In the genomic region with DNA sequence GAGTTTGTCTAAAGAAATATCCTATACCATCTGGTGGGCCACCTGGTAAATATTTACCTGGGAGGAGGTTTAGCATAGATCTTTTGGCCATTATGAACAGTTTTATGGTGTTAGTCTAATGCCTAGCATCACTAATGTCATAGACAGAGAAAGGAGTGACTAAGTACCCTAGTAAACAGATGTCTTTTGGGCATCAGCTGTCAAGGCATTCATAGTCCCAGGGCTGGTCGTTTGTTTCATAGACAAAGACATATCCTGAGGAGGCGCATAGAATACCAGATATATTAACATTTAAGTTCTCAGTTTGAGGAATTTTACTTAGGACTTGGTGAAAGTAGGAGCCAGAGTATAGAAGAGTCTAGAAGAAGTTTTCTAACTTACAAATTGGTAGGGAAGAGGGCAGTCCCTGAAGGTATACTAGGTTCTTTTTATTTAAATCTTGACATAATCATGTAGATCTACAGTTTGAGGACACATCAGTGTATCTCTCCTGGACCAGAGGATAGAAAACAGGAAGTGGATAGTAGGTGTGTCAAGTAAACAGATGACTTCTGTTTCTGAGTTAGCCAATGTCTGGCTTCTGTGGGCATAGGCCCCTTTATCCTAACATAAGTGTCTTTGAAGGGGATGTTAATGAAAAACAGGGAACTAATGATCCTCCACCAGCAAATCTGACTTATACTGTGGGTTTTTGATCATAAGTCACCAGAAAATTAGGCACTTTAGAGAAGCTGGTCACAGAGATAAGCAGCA, we compare ENCODE assay signal across 25 cellular contexts.
DNase-seq lines count a peak whose midpoint lies in the region; ATAC-seq and TF ChIP-seq lines count a peak whose summit lies in the region.
"Had no signal": no experiment of that assay in that cellular context is flagged by ENCODE, and none has a peak within 500 bp of the region (broad histone marks: within the 10 kb centered on the region; RNA-seq: fewer than 3 reads in every experiment).

No MANE protein-coding gene starts in this region.

- WGBS in gastroesophageal sphincter (ENCODE audit: low coverage in 1 of 2), 2 donors, result 60 to 71% methylated on average over 2 of the region's 2 CpGs

- no peak overlapping the region for H3K27ac ChIP-seq in gastroesophageal sphincter
- H3K27ac ChIP-seq: brain microvascular endothelial cell, C4-2B, colonic mucosa, pancreas, PC-9, right lobe of liver had no signal

- H3K4me1 Mint-ChIP-seq in stimulated activated naive B cell treated with anti-CD40 and anti-IgM and Interleukin-4, amounts not matched to agents 10 μg/mL and 1 μg/mL and 100 μg/mL, for 72 hours, result peaks cover 1 to 5% of the 10 kb centered on the region in 2 donors
- H3K4me1 Mint-ChIP-seq in activated naive CD8-positive, alpha-beta T cell treated with anti-CD3 and anti-CD28 coated beads for 36 hours, result no peaks in the 10 kb centered on the region

- no peak for TF ChIP-seq POLR2A in gastroesophageal sphincter (IDR thresholded peaks at IDR 0.05)

- no peak for TF ChIP-seq CTCF in gastroesophageal sphincter (IDR thresholded peaks at IDR 0.05)

- no peaks in the 10 kb centered on the region for H3K36me3 ChIP-seq in gastroesophageal sphincter
- H3K36me3 ChIP-seq: brain microvascular endothelial cell, colonic mucosa, pancreas, right lobe of liver had no signal

- peak; percentile 45 to 50 for ATAC-seq in stimulated activated naive B cell treated with anti-CD40 and anti-IgM and Interleukin-4, amounts not matched to agents 10 μg/mL and 1 μg/mL and 100 μg/mL, for 72 hours (replicated peaks)
- ATAC-seq in gastroesophageal sphincter, result no peak
- ATAC-seq: HepG2; pancreas; right lobe of liver; stimulated activated memory B cell treated with anti-CD40 and anti-IgM and Interleukin-4, amounts not matched to agents 10 μg/mL and 1 μg/mL and 100 μg/mL, for 72 hours had no signal

- H3K4me3 Mint-ChIP-seq in stimulated activated naive B cell treated with anti-CD40 and anti-IgM and Interleukin-4, amounts not matched to agents 10 μg/mL and 1 μg/mL and 100 μg/mL, for 72 hours, result no peak overlapping the region
- no peak overlapping the region for H3K4me3 Mint-ChIP-seq in activated naive CD8-positive, alpha-beta T cell treated with anti-CD3 and anti-CD28 coated beads for 36 hours
- H3K4me3 Mint-ChIP-seq: activated CD4-positive, alpha-beta T cell treated with anti-CD3 and anti-CD28 coated beads, Interleukin-2, amount 10 ng/mL, durations not matched to agents 7 days and 5 days; natural killer cell; stimulated activated memory B cell treated with anti-CD40 and anti-IgM and Interleukin-4, amounts not matched to agents 10 μg/mL and 1 μg/mL and 100 μg/mL, for 72 hours had no signal

- no peak for TF ChIP-seq EP300 in gastroesophageal sphincter (IDR thresholded peaks at IDR 0.05)

- H3K27ac Mint-ChIP-seq in stimulated activated naive B cell treated with anti-CD40 and anti-IgM and Interleukin-4, amounts not matched to agents 10 μg/mL and 1 μg/mL and 100 μg/mL, for 72 hours, result no peak overlapping the region
- H3K27ac Mint-ChIP-seq in activated naive CD8-positive, alpha-beta T cell treated with anti-CD3 and anti-CD28 coated beads for 36 hours, result no peak overlapping the region
- H3K27ac Mint-ChIP-seq: activated CD4-positive, alpha-beta T cell treated with anti-CD3 and anti-CD28 coated beads, Interleukin-2, amount 10 ng/mL, durations not matched to agents 7 days and 5 days; natural killer cell; stimulated activated memory B cell treated with anti-CD40 and anti-IgM and Interleukin-4, amounts not matched to agents 10 μg/mL and 1 μg/mL and 100 μg/mL, for 72 hours had no signal

- H3K27me3 ChIP-seq in gastroesophageal sphincter, result no peaks in the 10 kb centered on the region
- H3K27me3 ChIP-seq: colonic mucosa, pancreas, right lobe of liver had no signal

- peaks cover 19 to 30% of the 10 kb centered on the region in 2 donors for H3K27me3 Mint-ChIP-seq in stimulated activated naive B cell treated with anti-CD40 and anti-IgM and Interleukin-4, amounts not matched to agents 10 μg/mL and 1 μg/mL and 100 μg/mL, for 72 hours
- H3K27me3 Mint-ChIP-seq in activated naive CD8-positive, alpha-beta T cell treated with anti-CD3 and anti-CD28 coated beads for 36 hours, result peaks cover 27% of the 10 kb centered on the region

- no peaks in the 10 kb centered on the region for H3K9me3 Mint-ChIP-seq in stimulated activated naive B cell treated with anti-CD40 and anti-IgM and Interleukin-4, amounts not matched to agents 10 μg/mL and 1 μg/mL and 100 μg/mL, for 72 hours
- H3K9me3 Mint-ChIP-seq in activated naive CD8-positive, alpha-beta T cell treated with anti-CD3 and anti-CD28 coated beads for 36 hours, result no peaks in the 10 kb centered on the region
- H3K9me3 Mint-ChIP-seq: activated CD4-positive, alpha-beta T cell treated with anti-CD3 and anti-CD28 coated beads, Interleukin-2, amount 10 ng/mL, durations not matched to agents 7 days and 5 days; natural killer cell; stimulated activated memory B cell treated with anti-CD40 and anti-IgM and Interleukin-4, amounts not matched to agents 10 μg/mL and 1 μg/mL and 100 μg/mL, for 72 hours had no signal

- no peaks in the 10 kb centered on the region for H3K9me3 ChIP-seq in gastroesophageal sphincter
- H3K9me3 ChIP-seq: colonic mucosa, pancreas, right lobe of liver had no signal

- DNase-seq in SIG-M5 treated with dmso at 0.1 percent for 504 hours (lab: John Stamatoyannopoulos, UW; ENCODE audit: unreplicated experiment), result peak; percentile 14
- DNase-seq in SIG-M5 (lab: John Stamatoyannopoulos, UW), result no peak
- peak; percentile 40 to 75 for DNase-seq in NCI-H524 (lab: John Stamatoyannopoulos, UW)
- peak; percentile 69 for DNase-seq in OCI-M1 (lab: John Stamatoyannopoulos, UW)
- DNase-seq in stimulated activated naive B cell treated with anti-CD40 and anti-IgM and Interleukin-4, amounts not matched to agents 10 μg/mL and 1 μg/mL and 100 μg/mL, for 72 hours, result no peak
- no peak for DNase-seq in OCI-M2 (lab: John Stamatoyannopoulos, UW; ENCODE audit: unreplicated experiment)
- DNase-seq in activated naive CD8-positive, alpha-beta T cell treated with anti-CD3 and anti-CD28 coated beads for 36 hours, result no peak
- DNase-seq: ACHN; activated CD4-positive, alpha-beta T cell treated with anti-CD3 and anti-CD28 coated beads, Interleukin-2, amount 10 ng/mL, durations not matched to agents 7 days and 5 days; activated CD8-positive, alpha-beta memory T cell treated with anti-CD3 and anti-CD28 coated beads, Interleukin-2, amount 50 U/mL, for 4 hours; brain microvascular endothelial cell; colonic mucosa; DND-41; hippocampal formation; kidney; mammary epithelial cell; natural killer cell; NCI-H2227 treated with DMSO at 0.1 percent for 48 hours; pancreas; PC-9; right lobe of liver had no signal

- H3K36me3 Mint-ChIP-seq in stimulated activated naive B cell treated with anti-CD40 and anti-IgM and Interleukin-4, amounts not matched to agents 10 μg/mL and 1 μg/mL and 100 μg/mL, for 72 hours, result no peaks in the 10 kb centered on the region
- H3K36me3 Mint-ChIP-seq in activated naive CD8-positive, alpha-beta T cell treated with anti-CD3 and anti-CD28 coated beads for 36 hours, result no peaks in the 10 kb centered on the region
- H3K36me3 Mint-ChIP-seq: natural killer cell; stimulated activated memory B cell treated with anti-CD40 and anti-IgM and Interleukin-4, amounts not matched to agents 10 μg/mL and 1 μg/mL and 100 μg/mL, for 72 hours had no signal

- no peaks in the 10 kb centered on the region for H3K4me1 ChIP-seq in gastroesophageal sphincter
- H3K4me1 ChIP-seq: colonic mucosa, pancreas, right lobe of liver had no signal

- no peak overlapping the region for H3K4me3 ChIP-seq in gastroesophageal sphincter
- H3K4me3 ChIP-seq: colonic mucosa, pancreas, PC-9, right lobe of liver had no signal

Comparison
In these comparisons a context has a peak if more than half of its experiments do, and no peak if none do; other contexts are left out.
1. DNase-seq: peak in SIG-M5 treated with dmso at 0.1 percent for 504 hours (single experiment), NCI-H524 (2 of 2) and OCI-M1 (single experiment); none in SIG-M5 (single experiment), stimulated activated naive B cell treated with anti-CD40 and anti-IgM and Interleukin-4, amounts not matched to agents 10 μg/mL and 1 μg/mL and 100 μg/mL, for 72 hours (single experiment), OCI-M2 (single experiment) and activated naive CD8-positive, alpha-beta T cell treated with anti-CD3 and anti-CD28 coated beads for 36 hours (single experiment).